4 cellular contexts compared by ENCODE assay signal in the genomic region with DNA sequence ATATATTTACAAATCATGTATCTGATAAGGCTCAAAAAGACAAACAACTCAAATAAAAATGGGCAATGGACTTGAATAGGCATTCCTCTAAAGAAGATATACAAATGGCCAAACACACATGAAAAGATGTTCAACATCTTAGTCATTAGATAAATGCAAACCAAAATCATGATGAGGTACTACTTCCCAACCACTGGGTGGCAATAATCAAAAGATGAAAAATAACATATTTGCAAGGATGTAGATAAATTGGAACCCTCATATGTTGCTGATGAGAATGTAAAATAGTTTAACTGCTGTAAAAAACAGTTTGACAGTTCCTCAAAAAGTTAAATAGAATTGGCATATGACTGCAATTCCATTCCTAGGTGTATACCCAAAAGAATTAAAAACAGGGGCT.
TF ChIP-seq lines count a peak whose summit lies in the region.

No MANE protein-coding gene starts in this region.

TF ChIP-seq in SK-N-SH, 30 proteins besides CTCF, POLR2A, EP300 and RAD21 (continued from another document):
- TF ChIP-seq RFX5 (IDR thresholded peaks at IDR 0.05; ENCODE audit: low read length) = no peak

TF ChIP-seq in SK-N-SH treated with all-trans-retinoic acid at 6 μM for 48 hours, 23 proteins besides CTCF, POLR2A, EP300 and RAD21 (continued from another document and continues in another):
- no peak for TF ChIP-seq GLIS3 (CRISPR knock-in tag; IDR thresholded peaks at IDR 0.05)
- TF ChIP-seq ARNTL (CRISPR knock-in tag; IDR thresholded peaks at IDR 0.05; ENCODE audit: borderline replicate concordance, low read depth) = no peak
- TF ChIP-seq ZC3H10 (CRISPR knock-in tag; IDR thresholded peaks at IDR 0.05) = no peak
- no peak for TF ChIP-seq TCF4 (CRISPR knock-in tag; IDR thresholded peaks at IDR 0.05; ENCODE audit: borderline replicate concordance)
- no peak for TF ChIP-seq CSDC2 (CRISPR knock-in tag; IDR thresholded peaks at IDR 0.05)
- TF ChIP-seq, protein P1, sequence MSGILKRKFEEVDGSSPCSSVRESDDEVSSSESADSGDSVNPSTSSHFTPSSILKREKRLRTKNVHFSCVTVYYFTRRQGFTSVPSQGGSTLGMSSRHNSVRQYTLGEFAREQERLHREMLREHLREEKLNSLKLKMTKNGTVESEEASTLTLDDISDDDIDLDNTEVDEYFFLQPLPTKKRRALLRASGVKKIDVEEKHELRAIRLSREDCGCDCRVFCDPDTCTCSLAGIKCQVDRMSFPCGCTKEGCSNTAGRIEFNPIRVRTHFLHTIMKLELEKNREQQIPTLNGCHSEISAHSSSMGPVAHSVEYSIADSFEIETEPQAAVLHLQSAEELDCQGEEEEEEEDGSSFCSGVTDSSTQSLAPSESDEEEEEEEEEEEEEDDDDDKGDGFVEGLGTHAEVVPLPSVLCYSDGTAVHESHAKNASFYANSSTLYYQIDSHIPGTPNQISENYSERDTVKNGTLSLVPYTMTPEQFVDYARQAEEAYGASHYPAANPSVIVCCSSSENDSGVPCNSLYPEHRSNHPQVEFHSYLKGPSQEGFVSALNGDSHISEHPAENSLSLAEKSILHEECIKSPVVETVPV (CRISPR knock-in tag; IDR thresholded peaks at IDR 0.05) = no peak
- TF ChIP-seq BACH2 (CRISPR knock-in tag; IDR thresholded peaks at IDR 0.05; ENCODE audit: borderline replicate concordance) = no peak
- TF ChIP-seq, protein P2, sequence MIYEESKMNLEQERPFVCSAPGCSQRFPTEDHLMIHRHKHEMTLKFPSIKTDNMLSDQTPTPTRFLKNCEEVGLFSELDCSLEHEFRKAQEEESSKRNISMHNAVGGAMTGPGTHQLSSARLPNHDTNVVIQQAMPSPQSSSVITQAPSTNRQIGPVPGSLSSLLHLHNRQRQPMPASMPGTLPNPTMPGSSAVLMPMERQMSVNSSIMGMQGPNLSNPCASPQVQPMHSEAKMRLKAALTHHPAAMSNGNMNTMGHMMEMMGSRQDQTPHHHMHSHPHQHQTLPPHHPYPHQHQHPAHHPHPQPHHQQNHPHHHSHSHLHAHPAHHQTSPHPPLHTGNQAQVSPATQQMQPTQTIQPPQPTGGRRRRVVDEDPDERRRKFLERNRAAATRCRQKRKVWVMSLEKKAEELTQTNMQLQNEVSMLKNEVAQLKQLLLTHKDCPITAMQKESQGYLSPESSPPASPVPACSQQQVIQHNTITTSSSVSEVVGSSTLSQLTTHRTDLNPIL (CRISPR knock-in tag; IDR thresholded peaks at IDR 0.05; ENCODE audit: low read depth) = no peak
- no peak for TF ChIP-seq ISL1 (CRISPR knock-in tag; IDR thresholded peaks at IDR 0.05)
- TF ChIP-seq OSR1 (CRISPR knock-in tag; IDR thresholded peaks at IDR 0.05) = no peak
- TF ChIP-seq, protein P3, sequence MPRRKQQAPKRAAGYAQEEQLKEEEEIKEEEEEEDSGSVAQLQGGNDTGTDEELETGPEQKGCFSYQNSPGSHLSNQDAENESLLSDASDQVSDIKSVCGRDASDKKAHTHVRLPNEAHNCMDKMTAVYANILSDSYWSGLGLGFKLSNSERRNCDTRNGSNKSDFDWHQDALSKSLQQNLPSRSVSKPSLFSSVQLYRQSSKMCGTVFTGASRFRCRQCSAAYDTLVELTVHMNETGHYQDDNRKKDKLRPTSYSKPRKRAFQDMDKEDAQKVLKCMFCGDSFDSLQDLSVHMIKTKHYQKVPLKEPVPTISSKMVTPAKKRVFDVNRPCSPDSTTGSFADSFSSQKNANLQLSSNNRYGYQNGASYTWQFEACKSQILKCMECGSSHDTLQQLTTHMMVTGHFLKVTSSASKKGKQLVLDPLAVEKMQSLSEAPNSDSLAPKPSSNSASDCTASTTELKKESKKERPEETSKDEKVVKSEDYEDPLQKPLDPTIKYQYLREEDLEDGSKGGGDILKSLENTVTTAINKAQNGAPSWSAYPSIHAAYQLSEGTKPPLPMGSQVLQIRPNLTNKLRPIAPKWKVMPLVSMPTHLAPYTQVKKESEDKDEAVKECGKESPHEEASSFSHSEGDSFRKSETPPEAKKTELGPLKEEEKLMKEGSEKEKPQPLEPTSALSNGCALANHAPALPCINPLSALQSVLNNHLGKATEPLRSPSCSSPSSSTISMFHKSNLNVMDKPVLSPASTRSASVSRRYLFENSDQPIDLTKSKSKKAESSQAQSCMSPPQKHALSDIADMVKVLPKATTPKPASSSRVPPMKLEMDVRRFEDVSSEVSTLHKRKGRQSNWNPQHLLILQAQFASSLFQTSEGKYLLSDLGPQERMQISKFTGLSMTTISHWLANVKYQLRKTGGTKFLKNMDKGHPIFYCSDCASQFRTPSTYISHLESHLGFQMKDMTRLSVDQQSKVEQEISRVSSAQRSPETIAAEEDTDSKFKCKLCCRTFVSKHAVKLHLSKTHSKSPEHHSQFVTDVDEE (CRISPR knock-in tag; IDR thresholded peaks at IDR 0.05) = no peak
- no peak for TF ChIP-seq ZNF8 (CRISPR knock-in tag; IDR thresholded peaks at IDR 0.05)
- TF ChIP-seq TOX (CRISPR knock-in tag; IDR thresholded peaks at IDR 0.05; ENCODE audit: borderline replicate concordance) = no peak
- no peak for TF ChIP-seq ZFP30 (CRISPR knock-in tag; IDR thresholded peaks at IDR 0.05)
- TF ChIP-seq PPARA (CRISPR knock-in tag; IDR thresholded peaks at IDR 0.05; ENCODE audit: borderline replicate concordance) = no peak

TF ChIP-seq in endothelial cell of umbilical vein, 7 proteins besides CTCF, POLR2A, EP300 and RAD21:
- TF ChIP-seq FOS (IDR thresholded peaks at IDR 0.05; ENCODE audit: borderline replicate concordance, insufficient read depth, low read length) = no peak
- TF ChIP-seq EZH2 (IDR thresholded peaks at IDR 0.05; ENCODE audit: borderline replicate concordance, low read depth, low read length, severe bottlenecking) = no peak
- TF ChIP-seq GATA2 (IDR thresholded peaks at IDR 0.05; ENCODE audit: insufficient read depth, insufficient read length, low read depth, low read length) = no peak
- TF ChIP-seq JUN (IDR thresholded peaks at IDR 0.05; ENCODE audit: borderline replicate concordance, insufficient read depth, insufficient read length, low read depth) = no peak
- TF ChIP-seq MYC (IDR thresholded peaks at IDR 0.05; ENCODE audit: low read depth, low read length) = no peak
- no peak for TF ChIP-seq POLR2AphosphoS5 (IDR thresholded peaks at IDR 0.05; ENCODE audit: insufficient read depth, low read depth, low read length)
- TF ChIP-seq, protein P4, sequence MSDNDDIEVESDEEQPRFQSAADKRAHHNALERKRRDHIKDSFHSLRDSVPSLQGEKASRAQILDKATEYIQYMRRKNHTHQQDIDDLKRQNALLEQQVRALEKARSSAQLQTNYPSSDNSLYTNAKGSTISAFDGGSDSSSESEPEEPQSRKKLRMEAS (IDR thresholded peaks at IDR 0.05; ENCODE audit: insufficient read depth, insufficient read length) = no peak

TF ChIP-seq in GM12891, 5 proteins besides CTCF, POLR2A, EP300 and RAD21 (continued from another document):
- TF ChIP-seq POU2F2 (IDR thresholded peaks at IDR 0.05; ENCODE audit: low read depth, low read length) (no peak), TAF1 (IDR thresholded peaks at IDR 0.05; ENCODE audit: low read depth, low read length) (no peak), PAX5 (IDR thresholded peaks at IDR 0.05; ENCODE audit: insufficient read depth, low read length, severe bottlenecking) (no peak)
